ENCODE assay signal across 29 cellular contexts in genomic region chr16:48087639-48088038, GRCh38.
"Had no signal": no experiment of that assay in that cellular context is flagged by ENCODE, and none has a peak within 500 bp of the region (broad histone marks: within the 10 kb centered on the region; RNA-seq: fewer than 3 reads in every experiment).

No MANE protein-coding gene starts in this region.

- H3K9me3 ChIP-seq: esophagus squamous epithelium, left lung, lower lobe of right lung, ovary, suprapubic skin, transverse colon, vagina had no signal

- H3K27me3 ChIP-seq: ovary, suprapubic skin, transverse colon, vagina had no signal

- ATAC-seq: effector memory CD8-positive, alpha-beta T cell; left lung; naive thymus-derived CD8-positive, alpha-beta T cell; sciatic nerve; stimulated activated naive CD8-positive, alpha-beta T cell treated with anti-CD3 and anti-CD28 coated beads, Interleukin-15, amount 100 ng/mL, for 72 hours had no signal

- FAIRE-seq: endometrium, islet of Langerhans had no signal

- H3K4me1 ChIP-seq: esophagus squamous epithelium, left lung, lower lobe of right lung, suprapubic skin, transverse colon, vagina had no signal

- H3K4me3 ChIP-seq: esophagus squamous epithelium, left lung, lower lobe of right lung, ovary, smooth muscle cell, suprapubic skin, transverse colon, vagina had no signal

- H3K27ac ChIP-seq: esophagus squamous epithelium, left lung, lower lobe of right lung, ovary, suprapubic skin, transverse colon, vagina had no signal

- DNase-seq: cortex of kidney; effector memory CD8-positive, alpha-beta T cell; erythroblast; esophagus squamous epithelium; foreskin melanocyte; head of caudate nucleus; hippocampal formation; left cardiac atrium; left lung; lower lobe of right lung; naive thymus-derived CD8-positive, alpha-beta T cell; nephron progenitor cell; nucleus accumbens; ovary; posterior cingulate gyrus; retina; stimulated activated CD4-positive, alpha-beta T cell treated with anti-CD3 and anti-CD28 coated beads, Interleukin-12 subunit alpha, Interleukin-12 subunit beta, amount 100 ng/mL, for 4 hours; stimulated activated CD4-positive, alpha-beta T cell treated with anti-CD3 and anti-CD28 coated beads, Interleukin-1b, Interleukin-23, amount 100 ng/mL, for 48 hours; stimulated activated CD4-positive, alpha-beta T cell treated with anti-CD3 and anti-CD28 coated beads, Interleukin-4, amount 100 ng/mL, for 1 hour; stimulated activated CD8-positive, alpha-beta memory T cell treated with anti-CD3 and anti-CD28 coated beads, Interleukin-4, amount 100 ng/mL, for 48 hours; stimulated activated naive CD4-positive, alpha-beta T cell; stimulated activated naive CD8-positive, alpha-beta T cell treated with anti-CD3 and anti-CD28 coated beads, Interleukin-15, amount 100 ng/mL, for 72 hours; transverse colon had no signal

- H3K36me3 ChIP-seq: esophagus squamous epithelium, left lung, lower lobe of right lung, ovary, suprapubic skin, transverse colon, vagina had no signal
